Comparison of ENCODE assay signal across 8 cellular contexts in genomic region chr3:100103558-100104441, GRCh38. TPM values are rescaled to one million over a fixed set of nuclear protein-coding genes. Genes with fewer than 3 reads are reported as not detected.
DNase-seq lines count a peak whose midpoint lies in the region; ATAC-seq and TF ChIP-seq lines count a peak whose summit lies in the region.

No MANE protein-coding gene starts in this region.

- H3K9me3 ChIP-seq in SJCRH30 (replicated peaks), result peaks cover 9% of the 10 kb centered on the region; the same call in 1 of the 2 replicates

- H3K9me3 Mint-ChIP-seq in nephron, result no peaks in the 10 kb centered on the region

- no peaks in the 10 kb centered on the region for H3K27me3 ChIP-seq in SJCRH30

- no peak overlapping the region for H3K4me3 Mint-ChIP-seq in nephron

- H3K4me3 ChIP-seq in SJCRH30, result no peak overlapping the region

- no peaks in the 10 kb centered on the region; the same call in 1 of the 2 replicates for H3K36me3 ChIP-seq in SJCRH30

- H3K27ac ChIP-seq in SJCRH30, result peak overlapping the region; percentile 23; the same call in 1 of the 2 replicates

- H3K27ac Mint-ChIP-seq in nephron, result peak overlapping the region; percentile 60 to 85 (median 67)

- H3K4me1 Mint-ChIP-seq in nephron, result peaks cover 56% of the 10 kb centered on the region

- peaks cover 50% of the 10 kb centered on the region for H3K4me1 ChIP-seq in SJCRH30

- no peaks in the 10 kb centered on the region for H3K36me3 Mint-ChIP-seq in nephron (ENCODE audit: low read depth)

- DNase-seq in DMS153 treated with DMSO at 0.1 percent for 48 hours (lab: John Stamatoyannopoulos, UW; ENCODE audit: unreplicated experiment) (peak; percentile 48), SJCRH30 (peak; percentile 73 to 77), Kasumi-1 (lab: John Stamatoyannopoulos, UW) (no peak), dermis blood vessel endothelial cell (no peak)
- no peak for DNase-seq in stimulated activated CD4-positive, alpha-beta T cell treated with anti-CD3 and anti-CD28 coated beads, Interleukin-2, amount 100 ng/mL, for 48 hours

- TF ChIP-seq CTCF in nephron (IDR thresholded peaks at IDR 0.05; ENCODE audit: unreplicated experiment in 3 of 3), result no peak

- no peaks in the 10 kb centered on the region for H3K27me3 Mint-ChIP-seq in nephron (ENCODE audit: low read depth)

- ATAC-seq in GM19351 (IDR thresholded peaks at IDR 0.05; ENCODE audit: unreplicated experiment), result peak; percentile 92
- peak; percentile 89 for ATAC-seq in HG03280 (IDR thresholded peaks at IDR 0.05; ENCODE audit: unreplicated experiment)

RNA-seq across cellular contexts. Expression of gene FILIP1L, which starts 10.5 kb away (rescaled TPM):
- total RNA-seq in SJCRH30 (2014; rRNA removed; shearing (Covaris generic)), result 3.7 and 5.0 TPM in 2 replicates
- total RNA-seq in dermis blood vessel endothelial cell, result 22.0 and 42.7 TPM in 2 replicates

Comparison
In these comparisons a context has a peak if more than half of its experiments do, and no peak if none do; other contexts are left out.
1. DNase-seq: peak in DMS153 treated with DMSO at 0.1 percent for 48 hours (single experiment) and SJCRH30 (2 of 2); none in Kasumi-1 (0 of 2), dermis blood vessel endothelial cell (single experiment) and stimulated activated CD4-positive, alpha-beta T cell treated with anti-CD3 and anti-CD28 coated beads, Interleukin-2, amount 100 ng/mL, for 48 hours (0 of 2).